In the genomic region with DNA sequence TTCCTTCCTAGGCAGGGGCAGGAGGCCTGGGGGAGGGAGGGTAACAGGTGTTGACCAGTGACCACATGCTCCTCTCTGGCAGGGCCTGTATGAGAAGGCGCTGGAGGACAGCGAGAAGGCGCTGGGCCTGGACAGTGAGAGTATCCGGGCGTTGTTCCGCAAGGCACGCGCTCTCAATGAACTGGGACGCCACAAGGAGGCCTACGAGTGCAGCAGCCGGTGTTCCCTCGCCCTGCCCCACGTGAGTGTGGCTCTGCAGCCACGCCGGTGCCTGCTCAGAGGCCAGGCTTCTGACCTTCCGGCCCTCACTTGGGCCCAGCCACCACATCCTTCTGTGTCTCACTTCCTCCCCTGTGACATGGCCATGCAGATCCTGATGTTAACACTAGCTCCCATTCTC, we compare ENCODE assay signal across 22 cellular contexts. TPM values are rescaled to one million over a fixed set of nuclear protein-coding genes. Genes with fewer than 3 reads are reported as not detected.
A peak's percentile ranks its signal among the peaks of the same experiment; 100 is the strongest.
DNase-seq lines count a peak whose midpoint lies in the region; TF ChIP-seq lines count a peak whose summit lies in the region.
"Had no signal": no experiment of that assay in that cellular context is flagged by ENCODE, and none has a peak within 500 bp of the region (broad histone marks: within the 10 kb centered on the region; RNA-seq: fewer than 3 reads in every experiment).

No MANE protein-coding gene starts in this region.

- intact Hi-C loops in dorsolateral prefrontal cortex (cut with DNase I) (no loop called here), spleen (cut with DNase I; ENCODE audit: low total_unique reads) (no loop called here)

- H3K27me3 Mint-ChIP-seq in HFFc6 (ENCODE audit: insufficient read depth): peaks cover 2% of the 10 kb centered on the region; the same call in 1 of the 2 replicates
- H3K27me3 Mint-ChIP-seq: activated naive CD8-positive, alpha-beta T cell treated with anti-CD3 and anti-CD28 coated beads for 36 hours had no signal

- H3K36me3 Mint-ChIP-seq in HFFc6 (ENCODE audit: low read depth): peaks cover 25% of the 10 kb centered on the region

- peaks cover 0 to 100% (median 80%) of the 10 kb centered on the region in 6 donors for H3K36me3 ChIP-seq in spleen
- H3K36me3 ChIP-seq: breast epithelium had no signal

- no peaks in the 10 kb centered on the region for H3K9me3 Mint-ChIP-seq in HFFc6
- H3K9me3 Mint-ChIP-seq: activated naive CD8-positive, alpha-beta T cell treated with anti-CD3 and anti-CD28 coated beads for 36 hours; immature natural killer cell had no signal

- H3K27me3 ChIP-seq in dorsolateral prefrontal cortex: no peaks in the 10 kb centered on the region
- H3K27me3 ChIP-seq in spleen (replicated peaks in 1 of 7): no peaks in the 10 kb centered on the region
- H3K27me3 ChIP-seq: breast epithelium, esophagus squamous epithelium, SJSA1 had no signal

- H3K4me3 ChIP-seq in dorsolateral prefrontal cortex: no peak overlapping the region
- H3K4me3 ChIP-seq in spleen: no peak overlapping the region
- H3K4me3 ChIP-seq: breast epithelium, esophagus squamous epithelium, SJSA1, thoracic aorta had no signal

- H3K27ac ChIP-seq in dorsolateral prefrontal cortex (peak overlapping the region in 57 of 59 donors; percentile 16 to 87 (median 71)), spleen (peak overlapping the region in 6 of 8 donors; percentile 32 to 63 (median 49))
- H3K27ac ChIP-seq: breast epithelium, esophagus squamous epithelium, SJSA1, thoracic aorta had no signal

- no peak overlapping the region for H3K4me3 Mint-ChIP-seq in HFFc6
- H3K4me3 Mint-ChIP-seq: activated naive CD8-positive, alpha-beta T cell treated with anti-CD3 and anti-CD28 coated beads for 36 hours; immature natural killer cell had no signal

- DNase-seq in UCSD-AML1 (lab: John Stamatoyannopoulos, UW; ENCODE audit: unreplicated experiment): peak; percentile 32
- peak; percentile 49 to 76 (median 62) for DNase-seq in dorsolateral prefrontal cortex
- peak; percentile 49 for DNase-seq in midbrain (lab: John Stamatoyannopoulos, UW)
- DNase-seq in spleen: peak; percentile 84
- no peak for DNase-seq in HFFc6
- no peak for DNase-seq in stimulated activated CD4-positive, alpha-beta T cell treated with anti-CD3 and anti-CD28 coated beads, Interleukin-15, amount 100 ng/mL, for 24 hours
- DNase-seq in SIG-M5 (lab: John Stamatoyannopoulos, UW): no peak
- DNase-seq: activated CD8-positive, alpha-beta memory T cell treated with anti-CD3 and anti-CD28 coated beads for 24 hours; activated naive CD8-positive, alpha-beta T cell treated with anti-CD3 and anti-CD28 coated beads for 36 hours; Caco-2; esophagus squamous epithelium; immature natural killer cell; KG1; mesendoderm; NCI-H1092 treated with DMSO at 0.1 percent for 48 hours; NCI-H2081; NCI-H510A treated with DMSO at 0.1 percent for 48 hours; small intestine; stimulated activated CD8-positive, alpha-beta memory T cell treated with anti-CD3 and anti-CD28 coated beads, Interleukin-4, amount 100 ng/mL, for 48 hours had no signal

- H3K27ac Mint-ChIP-seq in HFFc6: no peak overlapping the region
- H3K27ac Mint-ChIP-seq: activated naive CD8-positive, alpha-beta T cell treated with anti-CD3 and anti-CD28 coated beads for 36 hours had no signal

- peak in 52 of 56 donors; percentile 8 to 66 (median 34) for TF ChIP-seq CTCF in dorsolateral prefrontal cortex (IDR thresholded peaks at IDR 0.05 in 54 of 56, conservative IDR thresholded peaks at IDR 0.05 in 2 of 56; ENCODE audit: low read depth in 1 of 56, partially characterized antibody in 56 of 56)
- TF ChIP-seq CTCF in spleen (IDR thresholded peaks at IDR 0.05 in 8 of 11, conservative IDR thresholded peaks at IDR 0.05 in 3 of 11): peak in 3 of 11 experiments; percentile 7 to 31 (median 21)
- no peak for TF ChIP-seq CTCF in HFFc6 (IDR thresholded peaks at IDR 0.05)

- no peaks in the 10 kb centered on the region for H3K9me3 ChIP-seq in spleen
- H3K9me3 ChIP-seq: breast epithelium, Caco-2, esophagus squamous epithelium, SJSA1, thoracic aorta had no signal

- WGBS in spleen, 5 donors: 58 to 91% (median 81%) methylated on average over 16 of the region's 16 CpGs

- H3K4me1 ChIP-seq in spleen: peaks cover 0 to 29% (median 8%) of the 10 kb centered on the region in 6 donors
- H3K4me1 ChIP-seq: breast epithelium, Caco-2, esophagus squamous epithelium, SJSA1 had no signal

- no peak for TF ChIP-seq POLR2A in spleen (IDR thresholded peaks at IDR 0.05)

- peaks cover 9% of the 10 kb centered on the region; the same call in 1 of the 2 replicates for H3K4me1 Mint-ChIP-seq in HFFc6 (ENCODE audit: low read depth)
- H3K4me1 Mint-ChIP-seq: activated naive CD8-positive, alpha-beta T cell treated with anti-CD3 and anti-CD28 coated beads for 36 hours had no signal

RNA-seq across cellular contexts. Expression of gene ZC3H7B, which starts 25.8 kb away (rescaled TPM):
- 100 to 1,000 TPM in 112 of 120 experiments, 10 to 100 TPM in 8; 84.4 to 177 (median 117) TPM for total RNA-seq in dorsolateral prefrontal cortex
- total RNA-seq in spleen: 10 to 100 TPM; 38.7 to 59.1 (median 53.7) TPM
- 10 to 100 TPM; 10.5 to 34.2 (median 11.8) TPM for polyA plus RNA-seq in spleen
- total RNA-seq in HFFc6 (2021; fragmentation: NEBNext Ultra II Directional; extraction: Animal tissue kit (Norgen Biotek cat#: 25700)): 100 to 1,000 TPM; 108 to 137 (median 130) TPM

RNA-seq across cellular contexts. Expression of gene RANGAP1, which starts 41.1 kb away (rescaled TPM):
- total RNA-seq in dorsolateral prefrontal cortex (100 to 1,000 TPM; 115 to 243 (median 177) TPM), spleen (10 to 100 TPM; 36.6 to 53.4 (median 43.7) TPM)
- polyA plus RNA-seq in spleen: 10 to 100 TPM; 26.8 to 52.8 (median 29.0) TPM
- 100 to 1,000 TPM; 215 to 249 (median 227) TPM for total RNA-seq in HFFc6 (2021; fragmentation: NEBNext Ultra II Directional; extraction: Animal tissue kit (Norgen Biotek cat#: 25700))

RNA-seq across cellular contexts. Expression of gene TEF, which starts 54.6 kb away (rescaled TPM):
- total RNA-seq in dorsolateral prefrontal cortex: 100 to 1,000 TPM in 77 of 120 experiments, 10 to 100 TPM in 43; 47.8 to 173 (median 111) TPM
- 10 to 100 TPM in 6 of 7 donors, 1 to 10 TPM in 1; 7.6 to 29.9 (median 13.6) TPM for total RNA-seq in spleen
- polyA plus RNA-seq in spleen: 1 to 10 TPM; 2.2 to 7.6 (median 3.0) TPM
- 10 to 100 TPM in 2 of 6 experiments, 1 to 10 TPM in 4; 7.4 to 10.6 (median 9.4) TPM for total RNA-seq in HFFc6 (2021; fragmentation: NEBNext Ultra II Directional; extraction: Animal tissue kit (Norgen Biotek cat#: 25700))

Comparison
In these comparisons a context has a peak if more than half of its experiments do, and no peak if none do; other contexts are left out.
1. DNase-seq: peak in UCSD-AML1 (single experiment), dorsolateral prefrontal cortex (10 of 10), midbrain (single experiment) and spleen (single experiment); none in HFFc6 (single experiment), stimulated activated CD4-positive, alpha-beta T cell treated with anti-CD3 and anti-CD28 coated beads, Interleukin-15, amount 100 ng/mL, for 24 hours (single experiment) and SIG-M5 (single experiment).